Comparison of ENCODE assay signal across 8 cellular contexts in the genomic region with DNA sequence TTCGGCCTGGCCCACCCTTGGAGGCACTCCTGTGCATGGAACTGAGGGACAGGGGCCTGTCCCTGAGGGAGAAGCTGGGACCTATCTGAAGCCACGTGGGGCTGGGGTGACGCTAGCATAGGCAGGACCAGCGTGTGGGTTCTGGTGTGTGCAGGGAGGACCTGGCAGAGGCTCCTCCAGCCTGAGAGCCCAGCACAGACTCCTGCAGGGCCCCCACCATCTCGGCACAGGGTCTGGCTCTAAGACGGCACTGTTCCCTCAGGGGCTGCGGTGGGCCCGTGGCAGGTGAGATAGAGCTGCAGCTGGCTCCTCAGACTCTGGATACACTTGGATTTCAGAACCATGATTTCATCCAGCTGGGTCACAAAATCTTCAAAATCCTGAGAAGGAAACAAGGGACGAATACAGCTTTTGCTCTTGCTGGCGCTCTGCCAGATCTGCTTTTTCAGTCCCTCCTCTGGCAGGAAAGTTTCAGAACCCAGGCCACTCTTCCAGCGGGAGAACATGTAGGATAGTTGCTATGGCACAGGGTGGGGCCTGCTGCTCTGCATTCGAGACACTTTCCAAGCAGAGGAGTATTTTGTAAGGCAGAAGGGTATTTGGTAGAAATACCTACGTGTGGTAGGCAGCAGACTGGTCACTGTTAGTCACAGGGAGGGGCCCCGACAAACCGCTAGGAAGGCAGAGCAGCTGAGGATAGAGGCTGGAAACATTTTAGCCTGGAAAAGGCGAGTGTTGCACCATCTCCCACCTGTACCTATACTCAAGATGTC.
DNase-seq lines count a peak whose midpoint lies in the region; ATAC-seq and TF ChIP-seq lines count a peak whose summit lies in the region.

No MANE protein-coding gene starts in this region.

- no TSS peak for BruUV-seq in Caco-2 (replicated peaks; lab: Mats Ljungman, UMichigan)

- no peak overlapping the region for H3K27ac Mint-ChIP-seq in Caco-2 (ENCODE audit: unreplicated experiment)

- H4K20me1 ChIP-seq in SK-N-SH (ENCODE audit: insufficient read depth), result no peaks in the 10 kb centered on the region

- POLR2A ChIA-PET in SK-N-SH (lab: Yijun Ruan, JAX) (interaction anchor here (0.9 kb wide), 1 partner anchor 76 kb away, joined by 3 read pairs; a partner anchor contains a TSS), Caco-2 (lab: Charles Lee) (no interaction called here)

- no peaks in the 10 kb centered on the region for H3K9me2 ChIP-seq in SK-N-SH

- TF ChIP-seq EP300 in SK-N-SH (IDR thresholded peaks at IDR 0.05; ENCODE audit: borderline replicate concordance in 1 of 2, low read depth in 1 of 2, low read length in 1 of 2), result no peak

- WGBS in SK-N-SH (ENCODE audit: low lambda C conversion rate), result 40% methylated on average over 11 of the region's 16 CpGs

- peaks cover 56% of the 10 kb centered on the region for H3K36me3 Mint-ChIP-seq in Caco-2 (ENCODE audit: insufficient read depth, unreplicated experiment)

- peaks cover 3% of the 10 kb centered on the region; the same call in 1 of the 2 replicates for H3K79me2 ChIP-seq in SK-N-SH (ENCODE audit: insufficient read depth)

- H3K4me3 ChIP-seq in SK-N-SH (ENCODE audit: low read depth in 2 of 2, low read length in 1 of 2), result no peak overlapping the region
- H3K4me3 ChIP-seq in fibroblast of villous mesenchyme (ENCODE audit: low read depth, low read length), result no peak overlapping the region
- peak overlapping the region in 1 of 4 donors; percentile 19 for H3K4me3 ChIP-seq in gastrocnemius medialis
- H3K4me3 ChIP-seq in Caco-2 (ENCODE audit: low read depth, low read length), result no peak overlapping the region

- no peak overlapping the region for H2AFZ ChIP-seq in SK-N-SH (ENCODE audit: low read depth)

- H3K27ac ChIP-seq in SK-N-SH (ENCODE audit: low read depth in 2 of 2, low read length in 1 of 2), result peak overlapping the region in 1 of 2 experiments; percentile 69; a peak in 3 of 4 replicates
- H3K27ac ChIP-seq in gastrocnemius medialis, result peak overlapping the region; percentile 86 to 98 (median 90)

- no peak overlapping the region for H3K4me3 Mint-ChIP-seq in Caco-2 (ENCODE audit: unreplicated experiment)

- intact Hi-C loops in gastrocnemius medialis (cut with DNase I; ENCODE audit: low total_unique reads), result loop anchor here (10.0 kb wide), 2 partner anchors 240 to 340 kb away; no protein-coding TSS in a partner anchor
- intact Hi-C loops in Caco-2 (cut with micrococcal nuclease; ENCODE audit: unreplicated experiment), result loop anchor here (10.0 kb wide), 1 partner anchor 330 kb away; no protein-coding TSS in a partner anchor

- no peaks in the 10 kb centered on the region for H3K4me1 Mint-ChIP-seq in Caco-2 (ENCODE audit: low read depth, unreplicated experiment)

- no peak for TF ChIP-seq CTCF in SK-N-SH (IDR thresholded peaks at IDR 0.05)
- no peak for TF ChIP-seq CTCF in fibroblast of villous mesenchyme (IDR thresholded peaks at IDR 0.05; ENCODE audit: insufficient read depth, low read depth, low read length)
- no peak for TF ChIP-seq CTCF in gastrocnemius medialis (IDR thresholded peaks at IDR 0.05 in 4 of 5, conservative IDR thresholded peaks at IDR 0.05 in 1 of 5)
- no peak for TF ChIP-seq CTCF in Caco-2 (IDR thresholded peaks at IDR 0.05; ENCODE audit: insufficient read depth in 1 of 2, low read depth in 1 of 2, low read length in 1 of 2, severe bottlenecking in 1 of 2, unreplicated experiment in 1 of 2)

- DNase-seq in EH (ENCODE audit: low read depth) (peak; percentile 86), SK-N-SH (no peak), fibroblast of villous mesenchyme (ENCODE audit: low read depth) (peak; percentile 63), gastrocnemius medialis (peak; percentile 72), Caco-2 (no peak)

- H3K27me3 ChIP-seq in SK-N-SH (ENCODE audit: insufficient read depth) (no peaks in the 10 kb centered on the region), gastrocnemius medialis (no peaks in the 10 kb centered on the region), Caco-2 (replicated peaks; ENCODE audit: control insufficient read depth, insufficient read depth, low read length) (no peaks in the 10 kb centered on the region)

- CTCF ChIA-PET in SK-N-SH (lab: Yijun Ruan, JAX) (interaction anchor here (0.6 to 4.5 kb wide), 20 partner anchors 7 to 349 kb away, joined by 3 to 24 read pairs (median 9); a partner anchor contains a TSS), Caco-2 (lab: Charles Lee) (interaction anchor here (0.6 to 2.0 kb wide), 4 partner anchors 62 to 180 kb away, joined by 3 to 8 read pairs (median 4); no protein-coding TSS in a partner anchor)

- H3K9ac ChIP-seq in SK-N-SH, result peak overlapping the region; percentile 28; the same call in 1 of the 2 replicates

- TF ChIP-seq POLR2A in gastrocnemius medialis (IDR thresholded peaks at IDR 0.05), result peak in 1 of 2 donors; percentile 8

- in situ Hi-C loops in gastrocnemius medialis (cut with MboI; ENCODE audit: low sequenced_read_pairs in 4 of 4), result loop anchor here in 1 of 4 donors (10.0 kb wide), 1 partner anchor 130 kb away; a partner anchor contains a TSS

- no peak for TF ChIP-seq RAD21 in SK-N-SH (IDR thresholded peaks at IDR 0.05; ENCODE audit: low read length)

- H3K4me2 ChIP-seq in SK-N-SH, result peak overlapping the region; percentile 68

- ATAC-seq in gastrocnemius medialis, result peak; percentile 34 to 49
- ATAC-seq in HG03342 (IDR thresholded peaks at IDR 0.05; ENCODE audit: unreplicated experiment), result no peak
- no peak for ATAC-seq in HG03045 (IDR thresholded peaks at IDR 0.05; ENCODE audit: unreplicated experiment)
- no peak for ATAC-seq in GM19395 (IDR thresholded peaks at IDR 0.05; ENCODE audit: unreplicated experiment)

- H3K27me3 Mint-ChIP-seq in Caco-2 (ENCODE audit: insufficient read depth, unreplicated experiment), result no peaks in the 10 kb centered on the region

- H3K9me3 Mint-ChIP-seq in Caco-2 (ENCODE audit: unreplicated experiment), result no peaks in the 10 kb centered on the region

- peaks cover 22% of the 10 kb centered on the region for H3F3A ChIP-seq in SK-N-SH (replicated peaks; ENCODE audit: insufficient read depth)

- H3K36me3 ChIP-seq in SK-N-SH (replicated peaks in 1 of 2; ENCODE audit: control insufficient read depth in 1 of 2, insufficient read depth in 2 of 2, low read length in 1 of 2), result peaks cover 0 to 64% of the 10 kb centered on the region in 2 experiments
- peaks cover 0 to 30% of the 10 kb centered on the region in 2 donors for H3K36me3 ChIP-seq in gastrocnemius medialis
- H3K36me3 ChIP-seq in Caco-2 (ENCODE audit: control insufficient read depth, insufficient read depth, low read length), result peaks cover 7% of the 10 kb centered on the region

- peaks cover 17 to 25% of the 10 kb centered on the region in 2 experiments; a peak in 3 of 4 replicates for H3K4me1 ChIP-seq in SK-N-SH (ENCODE audit: control insufficient read depth in 1 of 2, insufficient read depth in 2 of 2, low read depth in 1 of 2, low read length in 1 of 2)
- peaks cover 43 to 70% of the 10 kb centered on the region in 2 donors for H3K4me1 ChIP-seq in gastrocnemius medialis
- H3K4me1 ChIP-seq in Caco-2, result no peaks in the 10 kb centered on the region

- H3K9me3 ChIP-seq in SK-N-SH, result no peaks in the 10 kb centered on the region
- H3K9me3 ChIP-seq in gastrocnemius medialis, result no peaks in the 10 kb centered on the region
- H3K9me3 ChIP-seq in Caco-2, result no peaks in the 10 kb centered on the region

TF ChIP-seq in SK-N-SH, 30 proteins besides CTCF, POLR2A, EP300 and RAD21 (continues in another document):
- TF ChIP-seq TCF12 (IDR thresholded peaks at IDR 0.05) (no peak), TEAD4 (IDR thresholded peaks at IDR 0.05; ENCODE audit: borderline replicate concordance, insufficient read depth) (no peak), JUND (IDR thresholded peaks at IDR 0.05) (0 out of 2 replicates have a peak, but pooled peaks have one; percentile 17)
- TF ChIP-seq, protein P1, sequence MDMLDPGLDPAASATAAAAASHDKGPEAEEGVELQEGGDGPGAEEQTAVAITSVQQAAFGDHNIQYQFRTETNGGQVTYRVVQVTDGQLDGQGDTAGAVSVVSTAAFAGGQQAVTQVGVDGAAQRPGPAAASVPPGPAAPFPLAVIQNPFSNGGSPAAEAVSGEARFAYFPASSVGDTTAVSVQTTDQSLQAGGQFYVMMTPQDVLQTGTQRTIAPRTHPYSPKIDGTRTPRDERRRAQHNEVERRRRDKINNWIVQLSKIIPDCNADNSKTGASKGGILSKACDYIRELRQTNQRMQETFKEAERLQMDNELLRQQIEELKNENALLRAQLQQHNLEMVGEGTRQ (IDR thresholded peaks at IDR 0.05; ENCODE audit: borderline replicate concordance, low read depth, low read length), result no peak
- TF ChIP-seq, protein P2, sequence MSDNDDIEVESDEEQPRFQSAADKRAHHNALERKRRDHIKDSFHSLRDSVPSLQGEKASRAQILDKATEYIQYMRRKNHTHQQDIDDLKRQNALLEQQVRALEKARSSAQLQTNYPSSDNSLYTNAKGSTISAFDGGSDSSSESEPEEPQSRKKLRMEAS (IDR thresholded peaks at IDR 0.05; ENCODE audit: low read depth), result no peak
- TF ChIP-seq, protein P3, sequence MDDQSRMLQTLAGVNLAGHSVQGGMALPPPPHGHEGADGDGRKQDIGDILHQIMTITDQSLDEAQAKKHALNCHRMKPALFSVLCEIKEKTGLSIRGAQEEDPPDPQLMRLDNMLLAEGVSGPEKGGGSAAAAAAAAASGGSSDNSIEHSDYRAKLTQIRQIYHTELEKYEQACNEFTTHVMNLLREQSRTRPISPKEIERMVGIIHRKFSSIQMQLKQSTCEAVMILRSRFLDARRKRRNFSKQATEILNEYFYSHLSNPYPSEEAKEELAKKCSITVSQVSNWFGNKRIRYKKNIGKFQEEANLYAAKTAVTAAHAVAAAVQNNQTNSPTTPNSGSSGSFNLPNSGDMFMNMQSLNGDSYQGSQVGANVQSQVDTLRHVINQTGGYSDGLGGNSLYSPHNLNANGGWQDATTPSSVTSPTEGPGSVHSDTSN (IDR thresholded peaks at IDR 0.05), result no peak; the same call in 1 of the 2 replicates
- TF ChIP-seq, protein P4, sequence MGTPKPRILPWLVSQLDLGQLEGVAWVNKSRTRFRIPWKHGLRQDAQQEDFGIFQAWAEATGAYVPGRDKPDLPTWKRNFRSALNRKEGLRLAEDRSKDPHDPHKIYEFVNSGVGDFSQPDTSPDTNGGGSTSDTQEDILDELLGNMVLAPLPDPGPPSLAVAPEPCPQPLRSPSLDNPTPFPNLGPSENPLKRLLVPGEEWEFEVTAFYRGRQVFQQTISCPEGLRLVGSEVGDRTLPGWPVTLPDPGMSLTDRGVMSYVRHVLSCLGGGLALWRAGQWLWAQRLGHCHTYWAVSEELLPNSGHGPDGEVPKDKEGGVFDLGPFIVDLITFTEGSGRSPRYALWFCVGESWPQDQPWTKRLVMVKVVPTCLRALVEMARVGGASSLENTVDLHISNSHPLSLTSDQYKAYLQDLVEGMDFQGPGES (IDR thresholded peaks at IDR 0.05; ENCODE audit: low read depth, low read length), result no peak

Comparison
In these comparisons a context has a peak if more than half of its experiments do, and no peak if none do; other contexts are left out.
1. DNase-seq: peak in EH (single experiment), fibroblast of villous mesenchyme (single experiment) and gastrocnemius medialis (2 of 2); none in SK-N-SH (single experiment) and Caco-2 (0 of 2).
2. ATAC-seq: peak in gastrocnemius medialis (2 of 2); none in HG03342 (single experiment), HG03045 (single experiment) and GM19395 (single experiment).